Comparison of ENCODE assay signal across 11 cellular contexts in genomic region chr15:40091861-40092415, GRCh38. TPM values are rescaled to one million over a fixed set of nuclear protein-coding genes. Genes with fewer than 3 reads are reported as not detected.
A peak's percentile ranks its signal among the peaks of the same experiment; 100 is the strongest.
DNase-seq lines count a peak whose midpoint lies in the region; ATAC-seq, FAIRE-seq and TF ChIP-seq lines count a peak whose summit lies in the region.
"Had no signal": no experiment of that assay in that cellular context is flagged by ENCODE, and none has a peak within 500 bp of the region (broad histone marks: within the 10 kb centered on the region; RNA-seq: fewer than 3 reads in every experiment).

No MANE protein-coding gene starts in this region.

- H2BK5ac ChIP-seq in H9 (ENCODE audit: insufficient read length, low read length), result no peak overlapping the region

- no peaks in the 10 kb centered on the region; a peak in 1 of 5 replicates for H3K9me3 Mint-ChIP-seq in H9
- H3K9me3 Mint-ChIP-seq: CD8-positive, alpha-beta T cell had no signal

- no peak overlapping the region for H3K23ac ChIP-seq in H9 (ENCODE audit: insufficient read length, low read depth, low read length)

- H3K9me3 ChIP-seq in H9 (ENCODE audit: control insufficient read depth, low read depth, low read length) (no peaks in the 10 kb centered on the region), cardiac muscle cell (ENCODE audit: low read depth) (no peaks in the 10 kb centered on the region), osteoblast (ENCODE audit: low read depth, low read length) (no peaks in the 10 kb centered on the region)

- TF ChIP-seq CTCF in H9 (conservative IDR thresholded peaks at IDR 0.05), result no peak
- TF ChIP-seq CTCF in RWPE1 (conservative IDR thresholded peaks at IDR 0.05; ENCODE audit: low read depth), result no peak
- no peak for TF ChIP-seq CTCF in cardiac muscle cell (IDR thresholded peaks at IDR 0.05; ENCODE audit: low read depth, low read length)
- no peak for TF ChIP-seq CTCF in osteoblast (IDR thresholded peaks at IDR 0.05; ENCODE audit: extremely low read depth, low read depth, low read length)

- no peak overlapping the region for H3T11ph ChIP-seq in H9 (ENCODE audit: low read length)

- no peak overlapping the region for H3K18ac ChIP-seq in H9 (ENCODE audit: insufficient read length, low read depth, low read length)

- no peak overlapping the region for H3K9ac ChIP-seq in H9 (ENCODE audit: extremely low read depth, insufficient read length, low read length)

- no peak overlapping the region for H2BK15ac ChIP-seq in H9 (ENCODE audit: low read depth, low read length)

- peak overlapping the region; percentile 1 to 66 for H3K4me3 Mint-ChIP-seq in H9
- H3K4me3 Mint-ChIP-seq: CD8-positive, alpha-beta T cell had no signal

- peaks cover 6 to 53% (median 16%) of the 10 kb centered on the region in 3 experiments for H3K36me3 Mint-ChIP-seq in H9 (ENCODE audit: insufficient read depth in 1 of 3, low read depth in 3 of 3)
- H3K36me3 Mint-ChIP-seq: CD8-positive, alpha-beta T cell had no signal

- H2BK12ac ChIP-seq in H9 (ENCODE audit: insufficient read length, low read depth, low read length), result no peak overlapping the region

- H3K79me2 ChIP-seq in H9 (ENCODE audit: insufficient read depth, low read length) (no peaks in the 10 kb centered on the region), osteoblast (ENCODE audit: insufficient read depth, low read length) (no peaks in the 10 kb centered on the region)

- H3K4me1 ChIP-seq in H9 (ENCODE audit: insufficient read depth, low read length) (peaks cover 24% of the 10 kb centered on the region), cardiac muscle cell (ENCODE audit: low read depth) (peaks cover 70% of the 10 kb centered on the region), osteoblast (ENCODE audit: insufficient read depth, low read length) (peaks cover 32% of the 10 kb centered on the region)

- no peak overlapping the region for H2BK120ac ChIP-seq in H9 (ENCODE audit: low read depth, low read length, poor library complexity, severe bottlenecking)

- H3K56ac ChIP-seq in H9 (ENCODE audit: insufficient read length, low read depth, low read length), result no peak overlapping the region

- H3K4me1 Mint-ChIP-seq in H9, result peaks cover 91 to 96% of the 10 kb centered on the region in 2 experiments

- WGBS in H9 (ENCODE audit: extremely low coverage, insufficient read length, low lambda C conversion rate), result no CpG with 5 or more reads among the region's 7 CpGs

- no peaks in the 10 kb centered on the region for H3K79me1 ChIP-seq in H9 (ENCODE audit: insufficient read depth, low read depth, low read length, poor library complexity, severe bottlenecking)

- ATAC-seq in GM18519 (IDR thresholded peaks at IDR 0.05; ENCODE audit: low FRiP score, unreplicated experiment), result no peak
- ATAC-seq: CD8-positive, alpha-beta T cell; GM12878 had no signal

- no peak overlapping the region for H3K4ac ChIP-seq in H9 (ENCODE audit: low read depth, low read length)

- peak overlapping the region; percentile 27 to 96 (median 79); a peak in 5 of 7 replicates for H3K27ac Mint-ChIP-seq in H9
- H3K27ac Mint-ChIP-seq: CD8-positive, alpha-beta T cell had no signal

- H2AK5ac ChIP-seq in H9 (ENCODE audit: insufficient read length, low read length), result no peak overlapping the region

- POLR2A ChIA-PET in RWPE1 (lab: Yijun Ruan, JAX; ENCODE audit: low non-redundant PET), result no interaction called here

- H4K8ac ChIP-seq in H9 (replicated peaks; ENCODE audit: insufficient read length, low read depth, low read length), result no peak overlapping the region

- no peaks in the 10 kb centered on the region for H3K27me3 Mint-ChIP-seq in H9 (ENCODE audit: low read depth)

- no peak overlapping the region for H4K5ac ChIP-seq in H9 (ENCODE audit: insufficient read length, low read depth, low read length)

- H3K4me2 ChIP-seq in H9 (ENCODE audit: insufficient read depth, insufficient read length, low read length) (peak overlapping the region; percentile 19), osteoblast (ENCODE audit: insufficient read depth, low read length) (peak overlapping the region; percentile 45)

- no peak overlapping the region for H3K14ac ChIP-seq in H9 (ENCODE audit: insufficient read depth, low read length)

- CTCF ChIA-PET in RWPE1 (lab: Yijun Ruan, JAX), result interaction anchor here (0.6 to 2.9 kb wide), 4 partner anchors 13 to 1652 kb away, joined by 3 to 10 read pairs (median 7); no protein-coding TSS in a partner anchor

- H3K4me3 ChIP-seq in cardiac muscle cell, result no peak overlapping the region
- peak overlapping the region; percentile 2 for H3K4me3 ChIP-seq in osteoblast (ENCODE audit: insufficient read depth, low read length)
- H3K4me3 ChIP-seq: GM12878 had no signal

- TF ChIP-seq POLR2A in GM12892 (IDR thresholded peaks at IDR 0.05; ENCODE audit: low read depth, low read length), result no peak

- no peak for FAIRE-seq in GM12892 (lab: Jason Lieb, UNC)
- FAIRE-seq: GM12878 had no signal

- DNase-seq in H9, result no peak
- no peak for DNase-seq in RWPE1 (ENCODE audit: low spot score)
- peak; percentile 52 to 68 for DNase-seq in cardiac muscle cell (ENCODE audit: low read depth in 1 of 2, low spot score in 1 of 2)
- peak; percentile 71 for DNase-seq in osteoblast (ENCODE audit: insufficient read length, low spot score, missing footprints)
- no peak for DNase-seq in putamen (ENCODE audit: low spot score)
- DNase-seq in GM12892 (ENCODE audit: insufficient read length), result no peak
- DNase-seq in LoVo (ENCODE audit: low spot score), result no peak
- DNase-seq: activated CD8-positive, alpha-beta memory T cell treated with anti-CD3 and anti-CD28 coated beads for 24 hours; CD8-positive, alpha-beta T cell had no signal

- H3K27me3 ChIP-seq in H9 (ENCODE audit: insufficient read depth, low read length) (no peaks in the 10 kb centered on the region), cardiac muscle cell (no peaks in the 10 kb centered on the region), osteoblast (ENCODE audit: insufficient read depth, low read length) (no peaks in the 10 kb centered on the region)

- H4K91ac ChIP-seq in H9 (ENCODE audit: insufficient read length, low read depth, low read length), result no peak overlapping the region

- H4K20me1 ChIP-seq in H9 (ENCODE audit: control insufficient read depth, insufficient read depth, insufficient read length) (no peaks in the 10 kb centered on the region), osteoblast (ENCODE audit: insufficient read depth, low read length) (no peaks in the 10 kb centered on the region)

- H2BK20ac ChIP-seq in H9 (ENCODE audit: low read depth, low read length, poor library complexity, severe bottlenecking), result no peak overlapping the region

- H2AFZ ChIP-seq in H9 (ENCODE audit: low read length) (no peak overlapping the region), osteoblast (ENCODE audit: low read length) (no peak overlapping the region)

- H3K23me2 ChIP-seq in H9 (ENCODE audit: insufficient read length, low read depth, low read length, poor library complexity, severe bottlenecking), result no peaks in the 10 kb centered on the region

- H3K36me3 ChIP-seq in cardiac muscle cell, result no peaks in the 10 kb centered on the region
- H3K36me3 ChIP-seq in osteoblast (ENCODE audit: insufficient read depth, low read length), result no peaks in the 10 kb centered on the region

- H3K27ac ChIP-seq in H9 (ENCODE audit: insufficient read length, low read depth, low read length) (no peak overlapping the region), RWPE1 (peak overlapping the region; percentile 92), cardiac muscle cell (peak overlapping the region; percentile 96), osteoblast (ENCODE audit: low read depth, low read length) (no peak overlapping the region)

RNA-seq across cellular contexts. Expression of gene BMF, which starts 16.7 kb away (rescaled TPM):
- total RNA-seq in H9 (2021) (13.2 and 15.0 TPM in 2 replicates), cardiac muscle cell (29.8 and 56.1 TPM in 2 replicates), osteoblast (8.0 TPM in 2 replicates)
- 8.1 and 26.0 TPM in 2 replicates for polyA plus RNA-seq in cardiac muscle cell
- polyA plus RNA-seq in GM12892 (2012; ENCODE audit: missing spikeins), result 22.2 TPM

RNA-seq across cellular contexts. Expression of gene SRP14, which starts 53.0 kb away (rescaled TPM):
- 200 and 208 TPM in 2 replicates for total RNA-seq in H9 (2021)
- total RNA-seq in cardiac muscle cell, result 691 and 719 TPM in 2 replicates
- 1,163 and 1,525 TPM in 2 replicates for polyA plus RNA-seq in cardiac muscle cell
- total RNA-seq in osteoblast, result 81.4 and 97.2 TPM in 2 replicates
- 488 TPM for polyA plus RNA-seq in GM12892 (2012; ENCODE audit: missing spikeins)

Comparison
In these comparisons a context has a peak if more than half of its experiments do, and no peak if none do; other contexts are left out.
1. DNase-seq: peak in cardiac muscle cell (2 of 2) and osteoblast (single experiment); none in H9 (single experiment), RWPE1 (single experiment), putamen (single experiment), GM12892 (single experiment) and LoVo (single experiment).
2. H3K27ac ChIP-seq: peak in RWPE1 (single experiment) and cardiac muscle cell (single experiment); none in H9 (single experiment) and osteoblast (single experiment).